Comparison of ENCODE assay signal across 8 cellular contexts in the genomic region with DNA sequence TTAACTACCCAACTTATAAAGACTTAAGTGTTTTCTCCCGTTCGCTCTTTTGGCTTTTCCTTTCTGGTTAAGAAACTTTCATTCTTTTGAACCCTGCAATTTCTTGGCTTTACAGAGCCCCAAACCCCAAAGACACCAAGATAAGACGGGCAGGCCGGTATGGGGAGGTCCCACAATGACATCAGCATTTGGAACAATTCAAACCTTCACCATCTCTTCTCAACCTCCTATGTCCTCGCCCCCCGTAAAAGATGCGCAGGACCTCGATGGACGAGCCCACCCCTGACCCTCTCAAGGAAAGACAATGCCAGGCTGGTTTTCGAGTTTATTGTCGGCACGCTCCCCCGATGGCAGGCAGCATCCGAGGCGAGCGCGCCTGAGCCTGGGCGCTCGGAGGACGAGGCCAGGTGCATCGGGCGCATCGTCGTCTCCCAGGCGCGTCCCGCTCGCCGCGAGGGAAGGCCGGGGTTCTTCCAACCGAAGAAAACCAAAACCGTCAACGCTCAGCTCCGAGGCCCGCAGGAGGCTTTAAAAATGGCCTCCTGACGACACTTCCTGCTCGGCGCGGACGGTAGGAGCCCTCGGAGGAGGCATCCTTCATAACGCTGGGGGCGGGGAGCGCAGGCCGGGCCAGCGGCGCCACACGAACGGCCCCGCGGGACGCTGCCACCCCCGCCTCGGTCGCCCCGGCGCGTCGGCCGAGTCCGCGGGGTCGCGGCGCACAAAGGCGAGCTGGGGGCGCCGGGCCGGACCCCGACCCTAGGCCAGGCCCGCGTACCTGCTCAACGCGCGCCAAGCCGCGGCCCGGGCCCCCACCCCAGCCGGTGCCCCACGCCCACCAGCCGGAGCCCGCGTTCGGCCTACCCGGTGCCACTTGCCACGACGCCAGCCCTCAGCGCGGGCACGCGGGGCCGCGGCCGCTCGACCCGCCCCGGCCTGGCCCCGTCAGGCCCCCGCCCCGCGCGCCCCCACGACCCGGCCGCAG. TPM values are rescaled to one million over a fixed set of nuclear protein-coding genes. Genes with fewer than 3 reads are reported as not detected.
DNase-seq lines count a peak whose midpoint lies in the region; ATAC-seq and TF ChIP-seq lines count a peak whose summit lies in the region.

No MANE protein-coding gene starts in this region.

- H3K9me3 ChIP-seq in SK-N-MC (ENCODE audit: low read depth, low read length) (no peaks in the 10 kb centered on the region), right atrium auricular region (no peaks in the 10 kb centered on the region)

- peak overlapping the region; percentile 40; the same call in 1 of the 2 replicates for H3K27ac ChIP-seq in 22Rv1
- H3K27ac ChIP-seq in SK-N-MC = no peak overlapping the region
- H3K27ac ChIP-seq in right atrium auricular region = peak overlapping the region; percentile 70 to 71

- peaks cover 0 to 8% of the 10 kb centered on the region in 2 donors for H3K27me3 ChIP-seq in right atrium auricular region

- ATAC-seq in GM18868 (IDR thresholded peaks at IDR 0.05; ENCODE audit: unreplicated experiment) (peak; percentile 59), HG03097 (IDR thresholded peaks at IDR 0.05; ENCODE audit: low FRiP score, unreplicated experiment) (peak; percentile 47), sciatic nerve (peak; percentile 57)

- peaks cover 22% of the 10 kb centered on the region; the same call in 1 of the 2 replicates for H3K36me3 ChIP-seq in SK-N-MC (ENCODE audit: insufficient read depth, low read length)
- H3K36me3 ChIP-seq in right atrium auricular region = peaks cover 25% of the 10 kb centered on the region

- peak overlapping the region; percentile 73 for H3K4me3 ChIP-seq in SK-N-MC
- peak overlapping the region; percentile 57 to 62 for H3K4me3 ChIP-seq in right atrium auricular region

- TF ChIP-seq CTCF in 22Rv1 (IDR thresholded peaks at IDR 0.05) (no peak), right atrium auricular region (IDR thresholded peaks at IDR 0.05) (no peak)

- peaks cover 0 to 16% of the 10 kb centered on the region in 2 donors for H3K4me1 ChIP-seq in right atrium auricular region

- DNase-seq in SK-N-MC (ENCODE audit: low read depth, low spot score) = no peak
- DNase-seq in activated naive CD8-positive, alpha-beta T cell treated with anti-CD3 and anti-CD28 coated beads, Interleukin-2, amount 50 U/mL, for 16 hours (ENCODE audit: low read depth, low spot score) = peak; percentile 21
- DNase-seq in right atrium auricular region (ENCODE audit: low spot score) = no peak
- peak; percentile 67 for DNase-seq in sciatic nerve (ENCODE audit: low spot score)
- DNase-seq in middle frontal gyrus (ENCODE audit: extremely low spot score, low spot score) = no peak

- intact Hi-C loops in sciatic nerve (cut with DNase I) = no loop called here

- no peak overlapping the region for H3K9ac ChIP-seq in SK-N-MC (ENCODE audit: insufficient read length)

RNA-seq across cellular contexts. Expression of gene ZNF518B, which starts 0.7 kb away (rescaled TPM):
- 10 to 100 TPM; 36.0 to 39.1 TPM for total RNA-seq in right atrium auricular region
- 20.3 TPM for total RNA-seq in sciatic nerve

Comparison
In these comparisons a context has a peak if more than half of its experiments do, and no peak if none do; other contexts are left out.
1. DNase-seq: peak in activated naive CD8-positive, alpha-beta T cell treated with anti-CD3 and anti-CD28 coated beads, Interleukin-2, amount 50 U/mL, for 16 hours (single experiment) and sciatic nerve (single experiment); none in SK-N-MC (single experiment), right atrium auricular region (single experiment) and middle frontal gyrus (single experiment).
2. Peak in every context shown above with its lines, with median percentiles within 50 percentile points of each other: ATAC-seq.